1 cellular context compared by ENCODE assay signal in genomic region chr19:48551437-48552302, GRCh38.
TF ChIP-seq lines count a peak whose summit lies in the region.

Gene SULT2B1 (plus strand): TSS chr19:48552172. CDS start chr19:48552253, 81 bp downstream.

TF ChIP-seq in GM23338, 12 proteins besides CTCF, POLR2A, EP300 and RAD21 (continued from another document):
- TF ChIP-seq ZNF462 (CRISPR knock-in tag; IDR thresholded peaks at IDR 0.05): no peak
- TF ChIP-seq EZH2 (IDR thresholded peaks at IDR 0.05; ENCODE audit: low read depth, unreplicated experiment): no peak
- TF ChIP-seq NANOG (IDR thresholded peaks at IDR 0.05; ENCODE audit: borderline replicate concordance): no peak
- TF ChIP-seq JUNB (IDR thresholded peaks at IDR 0.05; ENCODE audit: unreplicated experiment): no peak
- TF ChIP-seq REST (IDR thresholded peaks at IDR 0.05; ENCODE audit: unreplicated experiment): no peak
- no peak for TF ChIP-seq CREB1 (CRISPR knock-in tag; IDR thresholded peaks at IDR 0.05; ENCODE audit: low read depth)
- TF ChIP-seq ZNF114 (CRISPR knock-in tag; IDR thresholded peaks at IDR 0.05): no peak
- no peak for TF ChIP-seq STAT1 (IDR thresholded peaks at IDR 0.05; ENCODE audit: unreplicated experiment)
- no peak for TF ChIP-seq ZNF331 (CRISPR knock-in tag; IDR thresholded peaks at IDR 0.05; ENCODE audit: low read depth)
- no peak for TF ChIP-seq ETS1 (IDR thresholded peaks at IDR 0.05)
- no peak for TF ChIP-seq POLR2AphosphoS5 (IDR thresholded peaks at IDR 0.05; ENCODE audit: low read depth)
TF ChIP-seq in GM23338: peak in this region for 0.
